ENCODE assay signal across 8 cellular contexts in genomic region chr1:174143727-174144396, GRCh38. TPM values are rescaled to one million over a fixed set of nuclear protein-coding genes. Genes with fewer than 3 reads are reported as not detected.
DNase-seq lines count a peak whose midpoint lies in the region; ATAC-seq and TF ChIP-seq lines count a peak whose summit lies in the region.
"Not testable (repeated sequence)": the region's sequence is repeated elsewhere in the genome, so short reads cannot be mapped to it uniquely, and the experiment has no call there.

No MANE protein-coding gene starts in this region.

- 64 to 80% methylated on average over 12 of the region's 12 CpGs for WGBS in lung, 2 donors
- 69% methylated on average over 12 of the region's 12 CpGs; no CpG with 5 or more reads in 1 of the 2 donors for WGBS in transverse colon (ENCODE audit: low coverage in 1 of 2), 2 donors

- not testable (repeated sequence) for H3K9me3 Mint-ChIP-seq in central memory CD8-positive, alpha-beta T cell

- H3K4me1 ChIP-seq in MM.1S (ENCODE audit: low read length); OCI-LY3 (ENCODE audit: low read length); lung (ENCODE audit: control insufficient read depth in 2 of 2, insufficient read depth in 2 of 2, low read length in 2 of 2); transverse colon: not testable (repeated sequence)

- H3K4me3 ChIP-seq in MM.1S (ENCODE audit: low read length); lung; transverse colon: not testable (repeated sequence)
- peak overlapping the region; percentile 56 for H3K4me3 ChIP-seq in OCI-LY3 (ENCODE audit: low read length)

- not testable (repeated sequence) for H3K9me2 ChIP-seq in MM.1S (replicated peaks; ENCODE audit: insufficient read depth, low read length)

- intact Hi-C loops in left colon (cut with DNase I, micrococcal nuclease); transverse colon (cut with DNase I; ENCODE audit: low total_unique reads): not testable (repeated sequence)

- not testable (repeated sequence) for H3K9me3 ChIP-seq in MM.1S (replicated peaks; ENCODE audit: insufficient read depth, low read length); OCI-LY3 (ENCODE audit: insufficient read depth, low read length); lung (ENCODE audit: control insufficient read depth in 2 of 2, insufficient read depth in 1 of 2, low read length in 1 of 2); transverse colon

- H3K27me3 ChIP-seq in MM.1S (replicated peaks; ENCODE audit: insufficient read depth, low read length); OCI-LY3 (ENCODE audit: low read depth, low read length); lung (ENCODE audit: control insufficient read depth, insufficient read depth); transverse colon: not testable (repeated sequence)

- H3K4me2 ChIP-seq in MM.1S (ENCODE audit: low read depth, low read length), result 0 out of 2 replicates have a peak overlapping the region, but pooled peaks have one; percentile 14
- peak overlapping the region; percentile 72 for H3K4me2 ChIP-seq in OCI-LY3 (ENCODE audit: low read length)

- TF ChIP-seq POLR2A in transverse colon (IDR thresholded peaks at IDR 0.05), result not testable (repeated sequence)

- H3K4me3 Mint-ChIP-seq in central memory CD8-positive, alpha-beta T cell, result not testable (repeated sequence)

- not testable (repeated sequence) for H4K20me1 ChIP-seq in MM.1S (ENCODE audit: insufficient read depth, low read length); OCI-LY3 (ENCODE audit: insufficient read depth, low read length)

- not testable (repeated sequence) for H3K27me3 Mint-ChIP-seq in central memory CD8-positive, alpha-beta T cell

- TF ChIP-seq EP300 in transverse colon (IDR thresholded peaks at IDR 0.05; ENCODE audit: low read depth), result not testable (repeated sequence)

- H3F3A ChIP-seq in MM.1S (ENCODE audit: insufficient read depth, low read length), result not testable (repeated sequence)

- not testable (repeated sequence) for H3K79me2 ChIP-seq in MM.1S (ENCODE audit: low read length); OCI-LY3 (ENCODE audit: low read length)

- H3K9ac ChIP-seq in MM.1S (ENCODE audit: low read length), result not testable (repeated sequence)
- H3K9ac ChIP-seq in OCI-LY3 (ENCODE audit: low read length), result peak overlapping the region; percentile 16; the same call in 1 of the 2 replicates

- not testable (repeated sequence) for H3K27ac Mint-ChIP-seq in central memory CD8-positive, alpha-beta T cell (ENCODE audit: low read depth)

- peak; percentile 40 for ATAC-seq in central memory CD8-positive, alpha-beta T cell (replicated peaks; ENCODE audit: extremely low read depth, poor library complexity, severe bottlenecking)
- peak; percentile 71 for ATAC-seq in left colon
- not testable (repeated sequence) for ATAC-seq in lung (ENCODE audit: insufficient read depth, low FRiP score)

- in situ Hi-C loops in transverse colon (cut with MboI; ENCODE audit: low pct_ligation_motif_present in 1 of 4, low pct_unique_long_range_greater_than_20kb in 1 of 4, low sequenced_read_pairs in 3 of 4), result not testable (repeated sequence)

- H3K27ac ChIP-seq in MM.1S (ENCODE audit: low read length); OCI-LY3 (ENCODE audit: low read length); lung (ENCODE audit: low read depth in 1 of 2, low read length in 1 of 2); transverse colon: not testable (repeated sequence)

- not testable (repeated sequence) for TF ChIP-seq CTCF in MM.1S (IDR thresholded peaks at IDR 0.05; ENCODE audit: low read length); OCI-LY3 (IDR thresholded peaks at IDR 0.05; ENCODE audit: low read depth, low read length); lung (IDR thresholded peaks at IDR 0.05; ENCODE audit: control extremely low read depth, extremely low read depth); transverse colon (IDR thresholded peaks at IDR 0.05)

- not testable (repeated sequence) for H3K36me3 Mint-ChIP-seq in central memory CD8-positive, alpha-beta T cell (ENCODE audit: insufficient read depth)

- not testable (repeated sequence) for H2AFZ ChIP-seq in MM.1S (ENCODE audit: low read length)
- peak overlapping the region; percentile 91; the same call in 1 of the 2 replicates for H2AFZ ChIP-seq in OCI-LY3 (ENCODE audit: low read depth, low read length)

- not testable (repeated sequence) for H3K4me1 Mint-ChIP-seq in central memory CD8-positive, alpha-beta T cell

- DNase-seq in COLO668 (lab: John Stamatoyannopoulos, UW; ENCODE audit: unreplicated experiment) (peak; percentile 19), HT-29 (ENCODE audit: low spot score) (peak; percentile 39), MM.1S (peak; percentile 33), lung (ENCODE audit: low spot score) (peak; percentile 39), transverse colon (peak; percentile 48)
- not testable (repeated sequence) for DNase-seq in central memory CD8-positive, alpha-beta T cell (ENCODE audit: low spot score in 2 of 2); left colon

- not testable (repeated sequence) for H3K36me3 ChIP-seq in MM.1S (replicated peaks; ENCODE audit: insufficient read depth, low read length); OCI-LY3 (replicated peaks; ENCODE audit: low read depth, low read length); lung (ENCODE audit: control insufficient read depth in 2 of 2, insufficient read depth in 2 of 2, low read length in 2 of 2); transverse colon

RNA-seq across cellular contexts. Expression of gene RABGAP1L, which starts 15.5 kb away (rescaled TPM):
- 18.4 and 20.2 TPM in 2 replicates for total RNA-seq in HT-29 (2014; rRNA removed; shearing (Covaris generic))
- total RNA-seq in left colon (10 to 100 TPM; 67.8 to 70.4 TPM), lung (100 to 1,000 TPM in 1 of 2 donors, 10 to 100 TPM in 1; 58.2 to 123 TPM), transverse colon (100 to 1,000 TPM in 2 of 4 donors, 10 to 100 TPM in 2; 68.9 to 127 (median 99.9) TPM)
- polyA plus RNA-seq in lung, result 10 to 100 TPM; 16.0 to 30.8 TPM
